1 cellular context compared by ENCODE assay signal in the genomic region with DNA sequence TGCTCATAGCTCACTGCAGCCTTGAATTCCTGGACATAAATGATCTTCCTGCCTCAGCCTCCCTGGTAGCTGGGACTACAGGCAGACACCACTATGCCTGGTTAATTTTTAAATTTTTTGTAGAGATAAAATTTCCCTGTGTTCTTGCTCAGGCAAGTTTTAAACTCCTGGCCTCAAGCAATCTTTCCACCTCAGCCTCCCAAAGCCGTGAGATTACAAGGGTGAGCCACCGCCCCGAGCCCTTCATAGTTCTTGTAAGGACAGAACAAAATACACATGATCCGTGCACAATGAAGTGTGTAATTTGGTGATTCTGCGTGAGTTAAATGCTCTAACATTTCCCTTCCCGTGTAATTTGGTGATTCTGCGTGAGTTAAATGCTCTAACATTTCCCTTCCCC.
A peak's percentile ranks its signal among the peaks of the same experiment; 100 is the strongest.
TF ChIP-seq lines count a peak whose summit lies in the region.

No MANE protein-coding gene starts in this region.

TF ChIP-seq in HepG2, 621 proteins besides CTCF, POLR2A, EP300 and RAD21:
- TF ChIP-seq, protein P1, sequence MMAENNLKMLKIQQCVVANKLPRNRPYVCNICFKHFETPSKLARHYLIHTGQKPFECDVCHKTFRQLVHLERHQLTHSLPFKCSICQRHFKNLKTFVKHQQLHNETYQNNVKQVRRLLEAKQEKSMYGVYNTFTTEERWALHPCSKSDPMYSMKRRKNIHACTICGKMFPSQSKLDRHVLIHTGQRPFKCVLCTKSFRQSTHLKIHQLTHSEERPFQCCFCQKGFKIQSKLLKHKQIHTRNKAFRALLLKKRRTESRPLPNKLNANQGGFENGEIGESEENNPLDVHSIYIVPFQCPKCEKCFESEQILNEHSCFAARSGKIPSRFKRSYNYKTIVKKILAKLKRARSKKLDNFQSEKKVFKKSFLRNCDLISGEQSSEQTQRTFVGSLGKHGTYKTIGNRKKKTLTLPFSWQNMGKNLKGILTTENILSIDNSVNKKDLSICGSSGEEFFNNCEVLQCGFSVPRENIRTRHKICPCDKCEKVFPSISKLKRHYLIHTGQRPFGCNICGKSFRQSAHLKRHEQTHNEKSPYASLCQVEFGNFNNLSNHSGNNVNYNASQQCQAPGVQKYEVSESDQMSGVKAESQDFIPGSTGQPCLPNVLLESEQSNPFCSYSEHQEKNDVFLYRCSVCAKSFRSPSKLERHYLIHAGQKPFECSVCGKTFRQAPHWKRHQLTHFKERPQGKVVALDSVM (CRISPR knock-in tag; IDR thresholded peaks at IDR 0.05) = no peak
- TF ChIP-seq HNRNPK (IDR thresholded peaks at IDR 0.05; ENCODE audit: low read depth, low read length, poor library complexity, severe bottlenecking) (peak; percentile 18), ZMYM3 (CRISPR knock-in tag; IDR thresholded peaks at IDR 0.05) (no peak)
